Comparison of ENCODE assay signal across 1 cellular context in the genomic region with DNA sequence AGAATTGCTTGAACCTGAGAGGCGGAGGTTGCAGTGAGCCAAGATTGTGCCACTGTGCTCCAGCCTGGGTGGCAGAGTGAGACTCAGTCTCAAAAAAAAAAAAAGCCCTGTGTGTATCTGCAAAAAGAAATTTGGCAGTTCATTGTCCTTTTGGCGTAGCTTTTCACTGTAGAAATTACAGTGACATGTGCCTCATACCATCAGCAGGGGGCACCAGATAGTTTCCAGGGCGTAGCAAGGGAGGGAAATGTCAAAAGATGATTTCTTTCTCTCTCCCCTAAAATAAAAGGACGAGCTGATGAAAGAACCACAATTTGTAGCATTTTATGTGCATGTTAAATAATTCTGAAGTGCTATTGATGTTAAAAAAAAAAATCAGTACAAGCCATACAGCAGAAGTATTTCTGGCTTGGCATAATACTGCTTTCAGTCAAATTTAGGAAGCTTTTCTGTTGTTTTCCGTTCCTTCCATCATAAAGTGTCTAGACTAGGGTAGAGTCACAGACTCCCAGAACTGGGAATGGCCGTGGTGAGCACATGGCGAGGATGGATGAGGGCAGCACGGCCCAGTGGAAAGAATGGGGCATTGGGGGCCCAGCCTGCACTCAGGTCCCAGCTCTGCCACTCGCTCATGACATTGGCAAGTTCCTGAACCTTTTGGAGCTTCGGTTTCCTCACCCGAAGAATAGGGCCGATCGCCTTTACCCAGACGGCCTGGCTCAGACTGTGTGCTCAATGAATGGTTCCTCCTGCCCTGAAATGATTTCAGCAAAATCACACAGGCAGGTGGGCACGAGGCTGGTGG.
TF ChIP-seq lines count a peak whose summit lies in the region.

No MANE protein-coding gene starts in this region.

TF ChIP-seq in endothelial cell of umbilical vein, 7 proteins besides CTCF, POLR2A, EP300 and RAD21 (continued from another document):
- no peak for TF ChIP-seq EZH2 (IDR thresholded peaks at IDR 0.05; ENCODE audit: borderline replicate concordance, low read depth, low read length, severe bottlenecking)
- TF ChIP-seq POLR2AphosphoS5 (IDR thresholded peaks at IDR 0.05; ENCODE audit: insufficient read depth, low read depth, low read length): no peak
